9 cellular contexts compared by ENCODE assay signal in genomic region chr13:51619614-51620013, GRCh38. TPM values are rescaled to one million over a fixed set of nuclear protein-coding genes. Genes with fewer than 3 reads are reported as not detected.
DNase-seq lines count a peak whose midpoint lies in the region; ATAC-seq lines count a peak whose summit lies in the region.
"Had no signal": no experiment of that assay in that cellular context is flagged by ENCODE, and none has a peak within 500 bp of the region (broad histone marks: within the 10 kb centered on the region; RNA-seq: fewer than 3 reads in every experiment).

No MANE protein-coding gene starts in this region.

- H3K36me3 ChIP-seq in SJCRH30: no peaks in the 10 kb centered on the region

- no peaks in the 10 kb centered on the region for H3K9me3 ChIP-seq in SJCRH30 (replicated peaks)

- H3K9me3 Mint-ChIP-seq in activated T-cell treated with anti-CD3 and anti-CD28 coated beads, Interleukin-2, amount 50 U/mL, for 24 hours: no peaks in the 10 kb centered on the region
- H3K9me3 Mint-ChIP-seq: CD4-positive, CD25-positive, alpha-beta regulatory T cell had no signal

- peak overlapping the region; percentile 47 for H3K4me3 ChIP-seq in SJCRH30

- peaks cover 51% of the 10 kb centered on the region for H3K4me1 Mint-ChIP-seq in activated T-cell treated with anti-CD3 and anti-CD28 coated beads, Interleukin-2, amount 50 U/mL, for 24 hours (ENCODE audit: low read depth)

- H3K27me3 ChIP-seq in SJCRH30: no peaks in the 10 kb centered on the region

- H3K27ac ChIP-seq in SJCRH30 (peak overlapping the region; percentile 100), temporal lobe (ENCODE audit: low read depth, low read length) (peak overlapping the region; percentile 80)

- no peak for ATAC-seq in HG02870 (IDR thresholded peaks at IDR 0.05; ENCODE audit: unreplicated experiment)

- peaks cover 43% of the 10 kb centered on the region for H3K4me1 ChIP-seq in SJCRH30

- H3K36me3 Mint-ChIP-seq in activated T-cell treated with anti-CD3 and anti-CD28 coated beads, Interleukin-2, amount 50 U/mL, for 24 hours (ENCODE audit: low read depth): no peaks in the 10 kb centered on the region

- peak overlapping the region; percentile 58 for H3K27ac Mint-ChIP-seq in activated T-cell treated with anti-CD3 and anti-CD28 coated beads, Interleukin-2, amount 50 U/mL, for 24 hours
- H3K27ac Mint-ChIP-seq: CD4-positive, CD25-positive, alpha-beta regulatory T cell had no signal

- H3K27me3 Mint-ChIP-seq in activated T-cell treated with anti-CD3 and anti-CD28 coated beads, Interleukin-2, amount 50 U/mL, for 24 hours: no peaks in the 10 kb centered on the region
- H3K27me3 Mint-ChIP-seq: CD4-positive, CD25-positive, alpha-beta regulatory T cell had no signal

- no peak overlapping the region for H3K4me3 Mint-ChIP-seq in activated T-cell treated with anti-CD3 and anti-CD28 coated beads, Interleukin-2, amount 50 U/mL, for 24 hours
- H3K4me3 Mint-ChIP-seq: CD4-positive, CD25-positive, alpha-beta regulatory T cell had no signal

- DNase-seq in activated T-cell treated with anti-CD3 and anti-CD28 coated beads, Interleukin-2, amount 50 U/mL, for 24 hours: no peak
- DNase-seq in activated T-cell treated with anti-CD3 and anti-CD28 coated beads for 4 hours: no peak
- DNase-seq in SJCRH30: peak; percentile 77 to 91
- peak; percentile 85 for DNase-seq in fibroblast of peridontal ligament (ENCODE audit: extremely low read depth)
- no peak for DNase-seq in SKM-1 treated with dmso at 0.1 percent for 144 hours (lab: John Stamatoyannopoulos, UW; ENCODE audit: unreplicated experiment)
- DNase-seq in NCI-H82 (lab: John Stamatoyannopoulos, UW): no peak
- DNase-seq: CD4-positive, CD25-positive, alpha-beta regulatory T cell had no signal

RNA-seq across cellular contexts. Expression of gene WDFY2, which starts 35.4 kb away (rescaled TPM):
- 11.2 and 13.2 TPM in 2 replicates for total RNA-seq in SJCRH30 (2014; rRNA removed; shearing (Covaris generic))
- total RNA-seq in temporal lobe: 8.1 TPM

Comparison
In these comparisons a context has a peak if more than half of its experiments do, and no peak if none do; other contexts are left out.
1. DNase-seq: peak in SJCRH30 (2 of 2) and fibroblast of peridontal ligament (single experiment); none in activated T-cell treated with anti-CD3 and anti-CD28 coated beads, Interleukin-2, amount 50 U/mL, for 24 hours (single experiment), activated T-cell treated with anti-CD3 and anti-CD28 coated beads for 4 hours (single experiment), SKM-1 treated with dmso at 0.1 percent for 144 hours (single experiment) and NCI-H82 (single experiment).